27 cellular contexts compared by ENCODE assay signal in genomic region chr4:21726255-21726815, GRCh38.
DNase-seq lines count a peak whose midpoint lies in the region; ATAC-seq and TF ChIP-seq lines count a peak whose summit lies in the region.
"Had no signal": no experiment of that assay in that cellular context is flagged by ENCODE, and none has a peak within 500 bp of the region (broad histone marks: within the 10 kb centered on the region; RNA-seq: fewer than 3 reads in every experiment).

No MANE protein-coding gene starts in this region.

- peak overlapping the region; percentile 6 for H3K27ac Mint-ChIP-seq in progenitor cell of endocrine pancreas
- H3K27ac Mint-ChIP-seq: activated CD4-positive, alpha-beta T cell treated with anti-CD3 and anti-CD28 coated beads, Interleukin-2, amount 10 ng/mL, durations not matched to agents 24 days and 14 days; activated CD8-positive, alpha-beta memory T cell treated with anti-CD3 and anti-CD28 coated beads, Interleukin-2, amount 10 ng/mL, durations not matched to agents 7 days and 5 days; activated naive CD4-positive, alpha-beta T cell treated with anti-CD3 and anti-CD28 coated beads, Interleukin-2, amount 10 ng/mL, durations not matched to agents 7 days and 5 days; CD4-positive, CD25-positive, alpha-beta regulatory T cell; naive thymus-derived CD4-positive, alpha-beta T cell; stimulated activated naive CD8-positive, alpha-beta T cell treated with anti-CD3 and anti-CD28 coated beads, Interleukin-15, Interleukin-2, amounts not matched to agents 100 ng/mL and 50 ng/mL, for 24 hours; T-helper 17 cell had no signal

- no peak overlapping the region for H3K9ac ChIP-seq in adipocyte (ENCODE audit: low read length)

- ATAC-seq in GM19452 (IDR thresholded peaks at IDR 0.05; ENCODE audit: unreplicated experiment), result no peak
- ATAC-seq: activated CD8-positive, alpha-beta memory T cell treated with anti-CD3 and anti-CD28 coated beads, Interleukin-2, amount 10 ng/mL, durations not matched to agents 7 days and 5 days; HCT116; naive thymus-derived CD4-positive, alpha-beta T cell; pancreas; right cardiac atrium; T-helper 17 cell had no signal

- peaks cover 5% of the 10 kb centered on the region for H3K27me3 Mint-ChIP-seq in progenitor cell of endocrine pancreas
- H3K27me3 Mint-ChIP-seq: activated CD4-positive, alpha-beta T cell treated with anti-CD3 and anti-CD28 coated beads, Interleukin-2, amount 10 ng/mL, durations not matched to agents 24 days and 14 days; activated CD8-positive, alpha-beta memory T cell treated with anti-CD3 and anti-CD28 coated beads, Interleukin-2, amount 10 ng/mL, durations not matched to agents 7 days and 5 days; activated naive CD4-positive, alpha-beta T cell treated with anti-CD3 and anti-CD28 coated beads, Interleukin-2, amount 10 ng/mL, durations not matched to agents 7 days and 5 days; CD4-positive, CD25-positive, alpha-beta regulatory T cell; naive thymus-derived CD4-positive, alpha-beta T cell; stimulated activated naive CD8-positive, alpha-beta T cell treated with anti-CD3 and anti-CD28 coated beads, Interleukin-15, Interleukin-2, amounts not matched to agents 100 ng/mL and 50 ng/mL, for 24 hours had no signal

- H3K9me3 Mint-ChIP-seq in progenitor cell of endocrine pancreas (ENCODE audit: low read depth), result peaks cover 5% of the 10 kb centered on the region
- H3K9me3 Mint-ChIP-seq: activated CD4-positive, alpha-beta T cell treated with anti-CD3 and anti-CD28 coated beads, Interleukin-2, amount 10 ng/mL, durations not matched to agents 24 days and 14 days; activated naive CD4-positive, alpha-beta T cell treated with anti-CD3 and anti-CD28 coated beads, Interleukin-2, amount 10 ng/mL, durations not matched to agents 7 days and 5 days; stimulated activated naive CD8-positive, alpha-beta T cell treated with anti-CD3 and anti-CD28 coated beads, Interleukin-15, Interleukin-2, amounts not matched to agents 100 ng/mL and 50 ng/mL, for 24 hours had no signal

- peak; percentile 4 for DNase-seq in HT1080 (ENCODE audit: low read depth)
- peak; percentile 66 for DNase-seq in adipocyte (ENCODE audit: low read depth)
- peak; percentile 15 for DNase-seq in fibroblast of mammary gland (ENCODE audit: low read depth)
- DNase-seq in progenitor cell of endocrine pancreas (ENCODE audit: low spot score, unreplicated experiment), result no peak
- DNase-seq in head of caudate nucleus, result no peak
- DNase-seq in Ammon's horn (ENCODE audit: low spot score), result no peak
- DNase-seq: activated CD4-positive, alpha-beta T cell treated with anti-CD3 and anti-CD28 coated beads, Interleukin-2, amount 10 ng/mL, durations not matched to agents 24 days and 14 days; activated CD8-positive, alpha-beta memory T cell treated with anti-CD3 and anti-CD28 coated beads, Interleukin-2, amount 10 ng/mL, durations not matched to agents 7 days and 5 days; activated naive CD4-positive, alpha-beta T cell treated with anti-CD3 and anti-CD28 coated beads, Interleukin-2, amount 10 ng/mL, durations not matched to agents 7 days and 5 days; CD4-positive, CD25-positive, alpha-beta regulatory T cell; effector CD8-positive, alpha-beta T cell; Kasumi-1; left cardiac atrium; naive thymus-derived CD4-positive, alpha-beta T cell; NCI-H1048; NCI-H2029 treated with DMSO at 0.1 percent for 48 hours; NCI-H2227 treated with DMSO at 0.1 percent for 48 hours; NCI-H774; pancreas; right cardiac atrium; RPMI8226; stimulated activated CD4-positive, alpha-beta T cell treated with anti-CD3 and anti-CD28 coated beads, Interleukin-15, amount 100 ng/mL, for 24 hours; T-helper 17 cell; thyroid gland had no signal

- TF ChIP-seq CTCF in fibroblast of mammary gland (conservative IDR thresholded peaks at IDR 0.05; ENCODE audit: control insufficient read depth, insufficient read depth, low read depth, low read length) (no peak), progenitor cell of endocrine pancreas (IDR thresholded peaks at IDR 0.05; ENCODE audit: unreplicated experiment) (no peak)

- H3K4me1 ChIP-seq in adipocyte (ENCODE audit: control insufficient read depth, insufficient read depth, low read length), result no peaks in the 10 kb centered on the region
- H3K4me1 ChIP-seq: pancreas, thyroid gland had no signal

- no peaks in the 10 kb centered on the region for H3K36me3 ChIP-seq in adipocyte (ENCODE audit: control insufficient read depth, insufficient read depth, low read length, severe bottlenecking)
- H3K36me3 ChIP-seq: pancreas, thyroid gland had no signal

- no peaks in the 10 kb centered on the region for H3K27me3 ChIP-seq in adipocyte (replicated peaks; ENCODE audit: control insufficient read depth, insufficient read depth, low read length)
- H3K27me3 ChIP-seq: thyroid gland had no signal

- no peak overlapping the region for H3K4me3 Mint-ChIP-seq in progenitor cell of endocrine pancreas (ENCODE audit: low read depth)
- H3K4me3 Mint-ChIP-seq: activated CD4-positive, alpha-beta T cell treated with anti-CD3 and anti-CD28 coated beads, Interleukin-2, amount 10 ng/mL, durations not matched to agents 24 days and 14 days; activated CD8-positive, alpha-beta memory T cell treated with anti-CD3 and anti-CD28 coated beads, Interleukin-2, amount 10 ng/mL, durations not matched to agents 7 days and 5 days; activated naive CD4-positive, alpha-beta T cell treated with anti-CD3 and anti-CD28 coated beads, Interleukin-2, amount 10 ng/mL, durations not matched to agents 7 days and 5 days; CD4-positive, CD25-positive, alpha-beta regulatory T cell; naive thymus-derived CD4-positive, alpha-beta T cell; stimulated activated naive CD8-positive, alpha-beta T cell treated with anti-CD3 and anti-CD28 coated beads, Interleukin-15, Interleukin-2, amounts not matched to agents 100 ng/mL and 50 ng/mL, for 24 hours; T-helper 17 cell had no signal

- H3K4me1 Mint-ChIP-seq in progenitor cell of endocrine pancreas (ENCODE audit: low read depth), result peaks cover 10% of the 10 kb centered on the region
- H3K4me1 Mint-ChIP-seq: activated CD4-positive, alpha-beta T cell treated with anti-CD3 and anti-CD28 coated beads, Interleukin-2, amount 10 ng/mL, durations not matched to agents 24 days and 14 days; activated CD8-positive, alpha-beta memory T cell treated with anti-CD3 and anti-CD28 coated beads, Interleukin-2, amount 10 ng/mL, durations not matched to agents 7 days and 5 days; activated naive CD4-positive, alpha-beta T cell treated with anti-CD3 and anti-CD28 coated beads, Interleukin-2, amount 10 ng/mL, durations not matched to agents 7 days and 5 days; CD4-positive, CD25-positive, alpha-beta regulatory T cell; naive thymus-derived CD4-positive, alpha-beta T cell; T-helper 17 cell had no signal

- no peaks in the 10 kb centered on the region for H3K9me3 ChIP-seq in adipocyte (ENCODE audit: control insufficient read depth, low read length)
- H3K9me3 ChIP-seq: pancreas, thyroid gland had no signal

- H3K36me3 Mint-ChIP-seq in progenitor cell of endocrine pancreas (ENCODE audit: insufficient read depth), result no peaks in the 10 kb centered on the region
- H3K36me3 Mint-ChIP-seq: activated CD8-positive, alpha-beta memory T cell treated with anti-CD3 and anti-CD28 coated beads, Interleukin-2, amount 10 ng/mL, durations not matched to agents 7 days and 5 days; activated naive CD4-positive, alpha-beta T cell treated with anti-CD3 and anti-CD28 coated beads, Interleukin-2, amount 10 ng/mL, durations not matched to agents 7 days and 5 days; CD4-positive, CD25-positive, alpha-beta regulatory T cell; naive thymus-derived CD4-positive, alpha-beta T cell had no signal

- intact Hi-C loops in head of caudate nucleus (cut with DNase I), result no loop called here

- H3K4me3 ChIP-seq in adipocyte (ENCODE audit: low read length) (no peak overlapping the region), fibroblast of mammary gland (ENCODE audit: control insufficient read depth, low read depth, low read length) (no peak overlapping the region)
- H3K4me3 ChIP-seq: pancreas, thyroid gland had no signal

Comparison
In these comparisons a context has a peak if more than half of its experiments do, and no peak if none do; other contexts are left out.
1. DNase-seq: peak in HT1080 (single experiment), adipocyte (single experiment) and fibroblast of mammary gland (single experiment); none in progenitor cell of endocrine pancreas (single experiment), head of caudate nucleus (0 of 42) and Ammon's horn (single experiment).